18 cellular contexts compared by ENCODE assay signal in the genomic region with DNA sequence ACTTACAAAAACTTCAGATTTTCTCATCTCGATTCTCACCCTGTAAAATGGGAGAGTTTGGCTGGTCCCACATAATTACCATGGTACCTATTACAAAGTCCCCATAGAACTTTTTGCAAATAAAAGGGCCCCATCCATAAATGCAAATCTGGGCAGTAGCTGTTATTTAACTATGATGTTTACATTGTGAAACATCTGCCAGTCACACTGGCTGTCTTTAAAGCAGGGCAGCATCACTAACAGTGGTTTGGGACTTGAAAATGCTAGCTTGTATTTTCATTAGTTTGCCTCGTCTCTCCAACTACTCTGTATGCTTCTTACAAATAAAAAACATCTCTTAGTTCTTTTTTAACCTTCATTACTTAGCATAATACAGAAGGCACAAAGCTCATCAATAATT.
"Had no signal": no experiment of that assay in that cellular context is flagged by ENCODE, and none has a peak within 500 bp of the region (broad histone marks: within the 10 kb centered on the region; RNA-seq: fewer than 3 reads in every experiment).

No MANE protein-coding gene starts in this region.

- H3K27ac ChIP-seq: heart left ventricle, psoas muscle, right lobe of liver, suprapubic skin, thyroid gland had no signal

- FAIRE-seq: endometrium, urothelium cell line had no signal

- H3K4me3 ChIP-seq: heart left ventricle, psoas muscle, right lobe of liver, suprapubic skin, thyroid gland had no signal

- H3K9me3 ChIP-seq: psoas muscle, right lobe of liver, thyroid gland had no signal

- H3K4me1 ChIP-seq: psoas muscle, right lobe of liver, suprapubic skin, thyroid gland had no signal

- ATAC-seq: esophagus mucosa; heart left ventricle; psoas muscle; right lobe of liver; stimulated activated effector memory CD8-positive, alpha-beta T cell treated with anti-CD3 and anti-CD28 coated beads, Interleukin-12 subunit alpha, Interleukin-12 subunit beta, amount 100 ng/mL, for 72 hours; stimulated activated naive CD8-positive, alpha-beta T cell treated with anti-CD3 and anti-CD28 coated beads, Interleukin-15, Interleukin-2, amounts not matched to agents 100 U/mL and 50 U/mL, for 24 hours had no signal

- H3K36me3 ChIP-seq: heart left ventricle, right lobe of liver, suprapubic skin, thyroid gland had no signal

- DNase-seq: effector memory CD4-positive, alpha-beta T cell; heart left ventricle; hippocampal formation; kidney glomerular epithelial cell; naive thymus-derived CD4-positive, alpha-beta T cell; nephron progenitor cell; psoas muscle; retina; right lobe of liver; stimulated activated CD4-positive, alpha-beta T cell treated with anti-CD3 and anti-CD28 coated beads, Interleukin-4, amount 100 ng/mL, for 1 hour; stimulated activated CD8-positive, alpha-beta memory T cell treated with anti-CD3 and anti-CD28 coated beads, Interleukin-4, amount 100 ng/mL, for 48 hours; stimulated activated naive CD8-positive, alpha-beta T cell treated with anti-CD3 and anti-CD28 coated beads, Interleukin-15, Interleukin-2, amounts not matched to agents 100 U/mL and 50 U/mL, for 24 hours; thyroid gland had no signal
